In the genomic region with DNA sequence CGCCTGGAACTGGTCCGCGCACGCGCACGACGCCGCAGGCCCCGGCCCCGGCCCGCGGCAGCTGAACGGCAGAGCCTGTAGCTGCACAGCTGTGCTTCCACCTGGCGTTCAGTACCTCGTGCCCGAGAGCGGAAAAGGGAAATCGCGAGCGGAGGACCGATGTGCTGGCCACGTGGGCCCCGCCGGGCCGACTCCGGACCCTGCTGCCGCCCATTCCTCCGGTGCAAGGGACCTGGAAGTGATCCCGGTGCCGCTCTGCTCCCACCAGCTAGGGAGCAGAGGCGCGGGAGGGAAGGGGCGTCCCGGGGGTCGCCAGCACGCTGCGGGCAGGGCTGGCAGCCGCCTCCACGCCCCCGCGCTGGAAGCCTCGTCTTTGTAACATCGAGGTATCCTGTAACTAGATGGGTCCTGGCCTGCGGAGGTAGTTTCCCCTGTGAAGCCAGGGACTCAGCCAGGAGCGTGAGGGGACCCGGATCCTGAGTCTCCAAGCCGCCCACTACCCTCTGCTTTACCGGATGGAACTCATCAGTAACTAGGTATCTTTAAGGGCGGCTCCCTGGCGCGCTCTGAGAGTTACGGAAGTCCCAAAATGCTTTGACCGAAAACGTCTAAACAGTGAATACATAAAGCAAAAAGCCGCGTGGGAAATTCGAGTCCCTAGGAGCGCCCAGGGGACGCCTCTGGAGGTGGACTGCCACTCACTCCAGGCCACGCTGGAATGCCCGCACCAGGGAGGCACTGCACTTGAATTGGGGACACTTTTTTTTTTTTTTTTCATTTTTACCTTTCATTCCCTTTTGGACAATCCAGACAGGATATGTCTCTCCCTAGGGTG, we compare ENCODE assay signal across 8 cellular contexts. TPM values are rescaled to one million over a fixed set of nuclear protein-coding genes. Genes with fewer than 3 reads are reported as not detected.
DNase-seq lines count a peak whose midpoint lies in the region; ATAC-seq and TF ChIP-seq lines count a peak whose summit lies in the region.

No MANE protein-coding gene starts in this region.

- H3K9me3 Mint-ChIP-seq in activated CD4-positive, alpha-beta T cell treated with anti-CD3 and anti-CD28 coated beads for 36 hours (ENCODE audit: low read depth): no peaks in the 10 kb centered on the region
- H3K9me3 Mint-ChIP-seq in mesothelial cell of epicardium: no peaks in the 10 kb centered on the region

- H3K36me3 Mint-ChIP-seq in activated CD4-positive, alpha-beta T cell treated with anti-CD3 and anti-CD28 coated beads for 36 hours (ENCODE audit: low read depth): peaks cover 30% of the 10 kb centered on the region
- peaks cover 9% of the 10 kb centered on the region for H3K36me3 Mint-ChIP-seq in mesothelial cell of epicardium

- POLR2A ChIA-PET in activated CD4-positive, alpha-beta T cell treated with anti-CD3 and anti-CD28 coated beads for 36 hours (lab: Charles Lee): interaction anchor here (0.6 to 2.1 kb wide), 17 partner anchors 9 to 894 kb away, joined by 3 to 11 read pairs (median 4); partner anchors contain the start of gene ADAM17

- H3K27ac Mint-ChIP-seq in activated CD4-positive, alpha-beta T cell treated with anti-CD3 and anti-CD28 coated beads for 36 hours: peak overlapping the region; percentile 95
- no peak overlapping the region for H3K27ac Mint-ChIP-seq in mesothelial cell of epicardium

- TF ChIP-seq CTCF in mesothelial cell of epicardium (IDR thresholded peaks at IDR 0.05; ENCODE audit: unreplicated experiment): no peak

- ATAC-seq in GM19023 (IDR thresholded peaks at IDR 0.05; ENCODE audit: unreplicated experiment): peak; percentile 59
- peak; percentile 68 for ATAC-seq in HG03175 (IDR thresholded peaks at IDR 0.05; ENCODE audit: unreplicated experiment)
- peak; percentile 69 for ATAC-seq in activated CD4-positive, alpha-beta T cell treated with anti-CD3 and anti-CD28 coated beads for 36 hours

- peaks cover 47% of the 10 kb centered on the region for H3K4me1 Mint-ChIP-seq in activated CD4-positive, alpha-beta T cell treated with anti-CD3 and anti-CD28 coated beads for 36 hours
- peaks cover 30% of the 10 kb centered on the region for H3K4me1 Mint-ChIP-seq in mesothelial cell of epicardium

- intact Hi-C loops in activated CD4-positive, alpha-beta T cell treated with anti-CD3 and anti-CD28 coated beads for 36 hours (cut with DNase I, micrococcal nuclease): loop anchor here (1.0 to 10.0 kb wide), 22 partner anchors 41 to 1767 kb away; partner anchors contain the start of genes HPCAL1 (in 2 of the 2), ADAM17 (in 1 of the 2), CPSF3 (in 1 of the 2) and E2F6 (in 1 of the 2)

- in situ Hi-C loops in ACHN (cut with HindIII; ENCODE audit: low pct_ligation_motif_present, low pct_unique_long_range_greater_than_20kb, low sequenced_read_pairs): loop anchor here (10.0 to 25.0 kb wide), 2 partner anchors 216 to 337 kb away; partner anchors contain the start of gene RRM2

- CTCF ChIA-PET in activated CD4-positive, alpha-beta T cell treated with anti-CD3 and anti-CD28 coated beads for 36 hours (lab: Charles Lee): interaction anchor here (0.6 to 1.8 kb wide), 8 partner anchors 12 to 328 kb away, joined by 3 to 9 read pairs (median 3); no protein-coding TSS in a partner anchor

- H3K4me3 Mint-ChIP-seq in activated CD4-positive, alpha-beta T cell treated with anti-CD3 and anti-CD28 coated beads for 36 hours: peak overlapping the region; percentile 80
- peak overlapping the region; percentile 56 for H3K4me3 Mint-ChIP-seq in mesothelial cell of epicardium

- H3K27me3 Mint-ChIP-seq in activated CD4-positive, alpha-beta T cell treated with anti-CD3 and anti-CD28 coated beads for 36 hours: no peaks in the 10 kb centered on the region
- peaks cover 1% of the 10 kb centered on the region for H3K27me3 Mint-ChIP-seq in mesothelial cell of epicardium (ENCODE audit: low read depth)

- DNase-seq in ACHN (peak; percentile 92), NCI-H510A treated with DMSO at 0.1 percent for 48 hours (lab: John Stamatoyannopoulos, UW) (peak; percentile 91), ecto neural progenitor cell (ENCODE audit: low spot score) (peak; percentile 95), mesothelial cell of epicardium (ENCODE audit: low spot score in 2 of 2, unreplicated experiment in 2 of 2) (peak; percentile 88 to 97)
- DNase-seq in activated CD4-positive, alpha-beta T cell treated with anti-CD3 and anti-CD28 coated beads for 36 hours: peak; percentile 77
- DNase-seq in stimulated activated CD8-positive, alpha-beta memory T cell treated with anti-CD3 and anti-CD28 coated beads, Interleukin-15, amount 100 ng/mL, for 48 hours (ENCODE audit: low read depth in 2 of 2): peak; percentile 26 to 93

RNA-seq across cellular contexts. Expression of gene ODC1, which starts 0.7 kb away (rescaled TPM):
- total RNA-seq in activated CD4-positive, alpha-beta T cell treated with anti-CD3 and anti-CD28 coated beads for 36 hours: 100 to 1,000 TPM; 158 to 170 TPM
- 138 to 148 TPM (median 148 TPM) in 3 replicates for total RNA-seq in mesothelial cell of epicardium

Comparison
In these comparisons a context has a peak if more than half of its experiments do, and no peak if none do; other contexts are left out.
1. Peak in every context shown above with its lines: DNase-seq and ATAC-seq.